Comparison of ENCODE assay signal across 9 cellular contexts in genomic region chr4:8188743-8189550, GRCh38. TPM values are rescaled to one million over a fixed set of nuclear protein-coding genes. Genes with fewer than 3 reads are reported as not detected.
DNase-seq lines count a peak whose midpoint lies in the region; ATAC-seq and TF ChIP-seq lines count a peak whose summit lies in the region.
"Had no signal": no experiment of that assay in that cellular context is flagged by ENCODE, and none has a peak within 500 bp of the region (broad histone marks: within the 10 kb centered on the region; RNA-seq: fewer than 3 reads in every experiment).

No MANE protein-coding gene starts in this region.

- H3K36me3 ChIP-seq in BLaER1 (no peaks in the 10 kb centered on the region), lung (ENCODE audit: control insufficient read depth in 2 of 2, insufficient read depth in 2 of 2, low read length in 2 of 2) (no peaks in the 10 kb centered on the region)

- no peak for TF ChIP-seq CTCF in lung (IDR thresholded peaks at IDR 0.05; ENCODE audit: control extremely low read depth, extremely low read depth)

- H3K9ac ChIP-seq in BLaER1 = no peak overlapping the region

- H3K4me1 ChIP-seq in BLaER1 (peaks cover 100% of the 10 kb centered on the region), lung (ENCODE audit: control insufficient read depth in 2 of 2, insufficient read depth in 2 of 2, low read length in 2 of 2) (peaks cover 0 to 29% of the 10 kb centered on the region in 2 donors)

- H3K27ac ChIP-seq in BLaER1 (peak overlapping the region; percentile 27; the same call in 1 of the 2 replicates), lung (ENCODE audit: low read depth in 1 of 2, low read length in 1 of 2) (peak overlapping the region; percentile 46 to 55)

- H3K27me3 ChIP-seq in BLaER1 (no peaks in the 10 kb centered on the region; the same call in 1 of the 2 replicates), lung (ENCODE audit: control insufficient read depth, insufficient read depth) (no peaks in the 10 kb centered on the region)

- H3K4me2 ChIP-seq in BLaER1 = peak overlapping the region; percentile 99

- H3K9me3 ChIP-seq in BLaER1 (no peaks in the 10 kb centered on the region), lung (ENCODE audit: control insufficient read depth in 2 of 2, insufficient read depth in 1 of 2, low read length in 1 of 2) (no peaks in the 10 kb centered on the region)

- no peaks in the 10 kb centered on the region for H4K20me1 ChIP-seq in BLaER1

- 44 to 66% methylated on average over 29 of the region's 29 CpGs for WGBS in lung, 2 donors

- DNase-seq in NCI-H2107 treated with DMSO at 0.1 percent for 48 hours (lab: John Stamatoyannopoulos, UW; ENCODE audit: unreplicated experiment) (peak; percentile 81), cerebellar cortex (ENCODE audit: low spot score) (peak; percentile 28), lung (ENCODE audit: low spot score) (peak; percentile 72), AML-193 (lab: John Stamatoyannopoulos, UW) (no peak)
- DNase-seq in effector CD4-positive, alpha-beta T cell = no peak

- no peak overlapping the region for H3K4me3 ChIP-seq in BLaER1
- no peak overlapping the region for H3K4me3 ChIP-seq in lung

- ATAC-seq in lung (ENCODE audit: insufficient read depth, low FRiP score) = peak; percentile 44
- no peak for ATAC-seq in HG02973 (IDR thresholded peaks at IDR 0.05; ENCODE audit: unreplicated experiment)
- no peak for ATAC-seq in HG03108 (IDR thresholded peaks at IDR 0.05; ENCODE audit: unreplicated experiment)
- ATAC-seq: WTC11 had no signal

RNA-seq across cellular contexts. Expression of gene SH3TC1, which starts 10.1 kb away (rescaled TPM):
- 10 to 100 TPM; 41.7 to 67.3 TPM for total RNA-seq in lung
- polyA plus RNA-seq in lung = 10 to 100 TPM; 21.4 to 34.5 TPM

RNA-seq across cellular contexts. Expression of gene ABLIM2, which starts 30.3 kb away (rescaled TPM):
- total RNA-seq in lung = 10 to 100 TPM in 1 of 2 donors, 1 to 10 TPM in 1; 4.0 to 10.9 TPM
- 1 to 10 TPM; 1.7 to 6.5 TPM for polyA plus RNA-seq in lung

Comparison
In these comparisons a context has a peak if more than half of its experiments do, and no peak if none do; other contexts are left out.
1. DNase-seq: peak in NCI-H2107 treated with DMSO at 0.1 percent for 48 hours (single experiment), cerebellar cortex (single experiment) and lung (single experiment); none in AML-193 (0 of 2) and effector CD4-positive, alpha-beta T cell (single experiment).